ENCODE assay signal across 10 cellular contexts in genomic region chr17:74960739-74961342, GRCh38. TPM values are rescaled to one million over a fixed set of nuclear protein-coding genes. Genes with fewer than 3 reads are reported as not detected.
A peak's percentile ranks its signal among the peaks of the same experiment; 100 is the strongest.
DNase-seq lines count a peak whose midpoint lies in the region; ATAC-seq, FAIRE-seq and TF ChIP-seq lines count a peak whose summit lies in the region.
"Had no signal": no experiment of that assay in that cellular context is flagged by ENCODE, and none has a peak within 500 bp of the region (broad histone marks: within the 10 kb centered on the region; RNA-seq: fewer than 3 reads in every experiment).

No MANE protein-coding gene starts in this region.

- POLR2A ChIA-PET in RWPE1 (lab: Yijun Ruan, JAX; ENCODE audit: low non-redundant PET): no interaction called here

- CTCF ChIA-PET in RWPE1 (lab: Yijun Ruan, JAX): interaction anchor here (0.6 to 3.0 kb wide), 16 partner anchors 10 to 371 kb away, joined by 3 to 35 read pairs (median 6); partner anchors contain the start of genes HID1, MRPL58, OTOP2 and USH1G

- H3K27me3 ChIP-seq in astrocyte (ENCODE audit: insufficient read depth, low read length): peaks cover 3% of the 10 kb centered on the region

- H3K79me2 ChIP-seq in astrocyte (ENCODE audit: insufficient read depth, low read length): no peaks in the 10 kb centered on the region

- H3K36me3 ChIP-seq in astrocyte (ENCODE audit: insufficient read depth, low read length): no peaks in the 10 kb centered on the region

- peak; percentile 76 for ATAC-seq in memory B cell (ENCODE audit: low read depth)

- peak overlapping the region; percentile 52 for H3K4me2 ChIP-seq in astrocyte (ENCODE audit: low read length)

- peaks cover 5% of the 10 kb centered on the region for H3K4me1 ChIP-seq in astrocyte (ENCODE audit: insufficient read depth, low read length)

- no peak for DNase-seq in AG09319 (ENCODE audit: extremely low read depth, low read depth)
- DNase-seq in H4 (ENCODE audit: low spot score): peak; percentile 87
- no peak for DNase-seq in RWPE1 (ENCODE audit: low spot score)
- DNase-seq in astrocyte (ENCODE audit: low read depth): peak; percentile 13
- peak in 1 of 2 donors; percentile 31 for DNase-seq in memory B cell (ENCODE audit: low spot score in 2 of 2)
- DNase-seq in cortex of kidney (lab: John Stamatoyannopoulos, UW): no peak
- DNase-seq in NCI-H1436 treated with DMSO at 0.1 percent for 48 hours (lab: John Stamatoyannopoulos, UW): no peak
- no peak for DNase-seq in NCI-H1436 (lab: John Stamatoyannopoulos, UW)

- H3K27ac Mint-ChIP-seq in astrocyte (ENCODE audit: unreplicated experiment) (peak overlapping the region; percentile 5), memory B cell (no peak overlapping the region)

- TF ChIP-seq CTCF in AG09319 (IDR thresholded peaks at IDR 0.05; ENCODE audit: low read depth, low read length) (peak; percentile 21), RWPE1 (conservative IDR thresholded peaks at IDR 0.05; ENCODE audit: low read depth) (no peak), astrocyte (IDR thresholded peaks at IDR 0.05; ENCODE audit: insufficient read depth, low read depth, low read length) (peak; percentile 31)

- peak overlapping the region; percentile 70 for H3K4me3 Mint-ChIP-seq in astrocyte (ENCODE audit: unreplicated experiment)
- H3K4me3 Mint-ChIP-seq in memory B cell: no peak overlapping the region

- H3K27me3 Mint-ChIP-seq in astrocyte (ENCODE audit: low read depth, unreplicated experiment) (peaks cover 26% of the 10 kb centered on the region), memory B cell (peaks cover 8% of the 10 kb centered on the region)

- FAIRE-seq in astrocyte (lab: Jason Lieb, UNC): no peak

- no peaks in the 10 kb centered on the region for H3K9me3 ChIP-seq in astrocyte (ENCODE audit: insufficient read depth, low read depth, low read length)

- H3K4me3 ChIP-seq in astrocyte (ENCODE audit: insufficient read depth, low read depth, low read length): no peak overlapping the region

- H3K27ac ChIP-seq in RWPE1: peak overlapping the region; percentile 9; the same call in 1 of the 2 replicates
- H3K27ac ChIP-seq in astrocyte (ENCODE audit: low read depth, low read length): no peak overlapping the region
- H3K27ac ChIP-seq: epithelial cell of prostate had no signal

- no peaks in the 10 kb centered on the region for H4K20me1 ChIP-seq in astrocyte (ENCODE audit: insufficient read depth, low read length)

- H3K36me3 Mint-ChIP-seq in astrocyte (ENCODE audit: low read depth, unreplicated experiment) (peaks cover 2% of the 10 kb centered on the region), memory B cell (no peaks in the 10 kb centered on the region)

- H3K4me1 Mint-ChIP-seq in astrocyte (ENCODE audit: low read depth, unreplicated experiment): peaks cover 3% of the 10 kb centered on the region
- H3K4me1 Mint-ChIP-seq in memory B cell: peaks cover 11% of the 10 kb centered on the region

- no peak overlapping the region for H3K9ac ChIP-seq in astrocyte (ENCODE audit: low read length)

- H2AFZ ChIP-seq in astrocyte (ENCODE audit: low read depth, low read length): peak overlapping the region; percentile 60

- H3K9me3 Mint-ChIP-seq in astrocyte (ENCODE audit: unreplicated experiment): no peaks in the 10 kb centered on the region
- H3K9me3 Mint-ChIP-seq in memory B cell: no peaks in the 10 kb centered on the region

RNA-seq across cellular contexts. Expression of gene HID1, which starts 11.7 kb away (rescaled TPM):
- 0.15 TPM in 1 of 2 replicates, not detected in the other for total RNA-seq in H4 (2014; rRNA removed; shearing (Covaris generic))
- total RNA-seq in astrocyte: 2.5 and 2.6 TPM in 2 replicates

RNA-seq across cellular contexts. Expression of gene OTOP3, which starts 25.1 kb away (rescaled TPM):
- not detected in 2 replicates for total RNA-seq in H4 (2014; rRNA removed; shearing (Covaris generic))
- total RNA-seq in astrocyte: not detected in 2 replicates
- total RNA-seq: urinary bladder had no signal

RNA-seq across cellular contexts. Expression of gene CDR2L, which starts 26.6 kb away (rescaled TPM):
- 3.3 and 5.8 TPM in 2 replicates for total RNA-seq in H4 (2014; rRNA removed; shearing (Covaris generic))
- total RNA-seq in astrocyte: 59.1 and 62.9 TPM in 2 replicates

RNA-seq across cellular contexts. Expression of gene OTOP2, which starts 36.8 kb away (rescaled TPM):
- not detected in 2 replicates for total RNA-seq in H4 (2014; rRNA removed; shearing (Covaris generic))
- not detected in 2 replicates for total RNA-seq in astrocyte
- total RNA-seq: urinary bladder had no signal

RNA-seq across cellular contexts. Expression of gene USH1G, which starts 37.8 kb away (rescaled TPM):
- total RNA-seq in H4 (2014; rRNA removed; shearing (Covaris generic)): 0.54 TPM in 1 of 2 replicates, not detected in the other
- 0.14 TPM in 1 of 2 replicates, not detected in the other for total RNA-seq in astrocyte

Comparison
In these comparisons a context has a peak if more than half of its experiments do, and no peak if none do; other contexts are left out.
1. DNase-seq: peak in H4 (single experiment) and astrocyte (single experiment); none in AG09319 (single experiment), RWPE1 (single experiment), cortex of kidney (single experiment), NCI-H1436 treated with DMSO at 0.1 percent for 48 hours (single experiment) and NCI-H1436 (single experiment).